24 cellular contexts compared by ENCODE assay signal in the genomic region with DNA sequence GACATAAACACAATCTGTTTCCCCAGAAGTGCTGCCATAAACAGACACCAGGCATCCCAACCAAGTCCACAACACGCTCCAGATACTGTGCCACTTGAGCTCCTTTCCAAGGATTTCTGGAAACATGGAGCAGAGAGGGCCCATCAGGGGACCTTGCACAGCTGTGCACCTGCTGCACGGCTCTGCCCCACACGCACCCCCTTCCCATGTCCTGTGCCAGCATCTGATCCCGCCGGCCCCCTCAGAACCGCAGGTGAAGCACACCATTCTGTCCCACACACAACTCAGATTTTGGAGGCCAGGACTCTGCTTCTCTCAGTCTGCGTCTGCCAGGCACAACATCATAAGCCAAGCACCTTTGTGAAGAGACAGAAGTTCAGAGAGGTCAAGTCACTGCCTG.
"Had no signal": no experiment of that assay in that cellular context is flagged by ENCODE, and none has a peak within 500 bp of the region (broad histone marks: within the 10 kb centered on the region; RNA-seq: fewer than 3 reads in every experiment).

No MANE protein-coding gene starts in this region.

- H3K36me3 Mint-ChIP-seq: activated CD4-positive, alpha-beta memory T cell treated with anti-CD3 and anti-CD28 coated beads for 36 hours; activated naive CD8-positive, alpha-beta T cell treated with anti-CD3 and anti-CD28 coated beads, Interleukin-2, amount 10 ng/mL, durations not matched to agents 7 days and 5 days; naive B cell; T-cell had no signal

- DNase-seq: activated CD4-positive, alpha-beta memory T cell treated with anti-CD3 and anti-CD28 coated beads for 36 hours; activated CD4-positive, alpha-beta T cell treated with anti-CD3 and anti-CD28 coated beads for 48 hours; activated CD4-positive, CD25-positive, alpha-beta regulatory T cell; activated naive CD4-positive, alpha-beta T cell treated with anti-CD3 and anti-CD28 coated beads for 36 hours; activated naive CD8-positive, alpha-beta T cell treated with anti-CD3 and anti-CD28 coated beads, Interleukin-2, amount 10 ng/mL, durations not matched to agents 7 days and 5 days; activated T-cell treated with anti-CD3 and anti-CD28 coated beads, Interleukin-2, amount 50 U/mL, for 1 hour; amniotic stem cell; cerebellar nuclear complex; effector CD4-positive, alpha-beta T cell; erythroblast; foreskin fibroblast; heart right ventricle; left colon; lower lobe of right lung; naive B cell; occipital lobe; stimulated activated CD4-positive, alpha-beta T cell treated with anti-CD3 and anti-CD28 coated beads, Interleukin-4, amount 100 ng/mL, for 1 hour; stimulated activated naive CD4-positive, alpha-beta T cell treated with Interleukin-2 at 50 U/mL for 16 hours; T-cell; upper lobe of left lung had no signal

- ATAC-seq: activated T-helper 17 cell treated with anti-CD3 and anti-CD28 coated beads, Interleukin-2, amount 50 U/mL, for 72 hours; heart right ventricle; left colon; SK-N-SH treated with all-trans-retinoic acid at 6 μM for 48 hours; T-cell had no signal

- H3K27ac Mint-ChIP-seq: activated CD4-positive, alpha-beta memory T cell treated with anti-CD3 and anti-CD28 coated beads for 36 hours; activated naive CD4-positive, alpha-beta T cell treated with anti-CD3 and anti-CD28 coated beads for 36 hours; activated naive CD8-positive, alpha-beta T cell treated with anti-CD3 and anti-CD28 coated beads, Interleukin-2, amount 10 ng/mL, durations not matched to agents 7 days and 5 days; activated T-helper 17 cell treated with anti-CD3 and anti-CD28 coated beads, Interleukin-2, amount 50 U/mL, for 72 hours; naive B cell; progenitor cell of endocrine pancreas; T-cell; T-helper 2 cell treated with Interferon-gamma antibody and Interleukin-4, amounts not matched to agents 5 μg/mL and 100 μg/mL, for 36 hours had no signal

- H3K4me3 Mint-ChIP-seq: activated CD4-positive, alpha-beta memory T cell treated with anti-CD3 and anti-CD28 coated beads for 36 hours; activated naive CD4-positive, alpha-beta T cell treated with anti-CD3 and anti-CD28 coated beads for 36 hours; activated naive CD8-positive, alpha-beta T cell treated with anti-CD3 and anti-CD28 coated beads, Interleukin-2, amount 10 ng/mL, durations not matched to agents 7 days and 5 days; activated T-helper 17 cell treated with anti-CD3 and anti-CD28 coated beads, Interleukin-2, amount 50 U/mL, for 72 hours; T-cell; T-helper 2 cell treated with Interferon-gamma antibody and Interleukin-4, amounts not matched to agents 5 μg/mL and 100 μg/mL, for 36 hours had no signal

- H3K9me3 Mint-ChIP-seq: activated CD4-positive, alpha-beta memory T cell treated with anti-CD3 and anti-CD28 coated beads for 36 hours; activated naive CD4-positive, alpha-beta T cell treated with anti-CD3 and anti-CD28 coated beads for 36 hours; activated T-helper 17 cell treated with anti-CD3 and anti-CD28 coated beads, Interleukin-2, amount 50 U/mL, for 72 hours; T-cell; T-helper 2 cell treated with Interferon-gamma antibody and Interleukin-4, amounts not matched to agents 5 μg/mL and 100 μg/mL, for 36 hours had no signal

- H3K4me1 Mint-ChIP-seq: activated naive CD8-positive, alpha-beta T cell treated with anti-CD3 and anti-CD28 coated beads, Interleukin-2, amount 10 ng/mL, durations not matched to agents 7 days and 5 days; activated T-helper 17 cell treated with anti-CD3 and anti-CD28 coated beads, Interleukin-2, amount 50 U/mL, for 72 hours; naive B cell; T-cell had no signal
